28 cellular contexts compared by ENCODE assay signal in genomic region chr3:194013928-194014327, GRCh38.
"Had no signal": no experiment of that assay in that cellular context is flagged by ENCODE, and none has a peak within 500 bp of the region (broad histone marks: within the 10 kb centered on the region; RNA-seq: fewer than 3 reads in every experiment).

No MANE protein-coding gene starts in this region.

- ATAC-seq: stimulated activated effector memory CD8-positive, alpha-beta T cell treated with anti-CD3 and anti-CD28 coated beads, Interleukin-12 subunit alpha, Interleukin-12 subunit beta, amount 100 ng/mL, for 72 hours; stimulated activated memory B cell treated with anti-CD40 and anti-IgM and Interleukin-4, amounts not matched to agents 10 μg/mL and 1 μg/mL and 100 μg/mL, for 72 hours; stimulated activated naive B cell treated with anti-CD40 and anti-IgM and Interleukin-4, amounts not matched to agents 10 μg/mL and 1 μg/mL and 100 μg/mL, for 72 hours; stimulated activated naive CD8-positive, alpha-beta T cell treated with anti-CD3 and anti-CD28 coated beads, Interleukin-15, amount 100 ng/mL, for 72 hours; stimulated activated naive CD8-positive, alpha-beta T cell treated with anti-CD3 and anti-CD28 coated beads, Interleukin-15, Interleukin-2, amounts not matched to agents 100 U/mL and 50 U/mL, for 24 hours; upper lobe of right lung had no signal

- H3K27ac ChIP-seq: stomach, suprapubic skin, thoracic aorta, thyroid gland, tibial artery, tibial nerve, transverse colon, upper lobe of left lung, upper lobe of right lung, uterus, vagina had no signal

- DNase-seq: stimulated activated CD4-positive, alpha-beta T cell treated with anti-CD3 and anti-CD28 coated beads, Interleukin-2, amount 100 ng/mL, for 48 hours; stimulated activated CD4-positive, alpha-beta T cell treated with anti-CD3 and anti-CD28 coated beads, Interleukin-4, amount 100 ng/mL, for 1 hour; stimulated activated CD4-positive, alpha-beta T cell treated with anti-CD3 and anti-CD28 coated beads, Interleukin-4, amount 100 ng/mL, for 24 hours; stimulated activated CD4-positive, alpha-beta T cell treated with anti-CD3 and anti-CD28 coated beads, Interleukin-4, amount 100 ng/mL, for 4 hours; stimulated activated CD8-positive, alpha-beta memory T cell treated with anti-CD3 and anti-CD28 coated beads, Interleukin-4, amount 100 ng/mL, for 48 hours; stimulated activated naive B cell treated with anti-CD40 and anti-IgM and Interleukin-4, amounts not matched to agents 10 μg/mL and 1 μg/mL and 100 μg/mL, for 72 hours; stimulated activated naive CD4-positive, alpha-beta T cell; stimulated activated naive CD4-positive, alpha-beta T cell treated with Interleukin-2 at 50 U/mL for 16 hours; stimulated activated naive CD8-positive, alpha-beta T cell treated with anti-CD3 and anti-CD28 coated beads, Interleukin-15, amount 100 ng/mL, for 72 hours; stimulated activated naive CD8-positive, alpha-beta T cell treated with anti-CD3 and anti-CD28 coated beads, Interleukin-15, Interleukin-2, amounts not matched to agents 100 U/mL and 50 U/mL, for 24 hours; stomach; substantia nigra; testis; tibial artery; transverse colon; trophoblast cell; upper lobe of left lung; upper lobe of right lung; uterus had no signal

- H3K27me3 Mint-ChIP-seq: stimulated activated memory B cell treated with anti-CD40 and anti-IgM and Interleukin-4, amounts not matched to agents 10 μg/mL and 1 μg/mL and 100 μg/mL, for 72 hours; type B pancreatic cell had no signal

- H3K4me1 Mint-ChIP-seq: stimulated activated effector memory CD8-positive, alpha-beta T cell treated with anti-CD3 and anti-CD28 coated beads, Interleukin-12 subunit alpha, Interleukin-12 subunit beta, amount 100 ng/mL, for 72 hours; stimulated activated memory B cell treated with anti-CD40 and anti-IgM and Interleukin-4, amounts not matched to agents 10 μg/mL and 1 μg/mL and 100 μg/mL, for 72 hours; stimulated activated naive CD8-positive, alpha-beta T cell treated with anti-CD3 and anti-CD28 coated beads, Interleukin-15, amount 100 ng/mL, for 72 hours had no signal

- H3K27me3 ChIP-seq: stomach, suprapubic skin, testis, thyroid gland, tibial nerve, transverse colon, upper lobe of left lung, upper lobe of right lung, uterus, vagina had no signal

- H3K27ac Mint-ChIP-seq: stimulated activated effector memory CD8-positive, alpha-beta T cell treated with anti-CD3 and anti-CD28 coated beads, Interleukin-12 subunit alpha, Interleukin-12 subunit beta, amount 100 ng/mL, for 72 hours; stimulated activated memory B cell treated with anti-CD40 and anti-IgM and Interleukin-4, amounts not matched to agents 10 μg/mL and 1 μg/mL and 100 μg/mL, for 72 hours; stimulated activated naive B cell treated with anti-CD40 and anti-IgM and Interleukin-4, amounts not matched to agents 10 μg/mL and 1 μg/mL and 100 μg/mL, for 72 hours; stimulated activated naive CD8-positive, alpha-beta T cell treated with anti-CD3 and anti-CD28 coated beads, Interleukin-15, amount 100 ng/mL, for 72 hours; stimulated activated naive CD8-positive, alpha-beta T cell treated with anti-CD3 and anti-CD28 coated beads, Interleukin-15, Interleukin-2, amounts not matched to agents 100 ng/mL and 50 ng/mL, for 24 hours; type B pancreatic cell had no signal

- H3K9me3 ChIP-seq: stomach, suprapubic skin, testis, thoracic aorta, thyroid gland, tibial artery, tibial nerve, transverse colon, upper lobe of left lung, upper lobe of right lung, uterus, vagina had no signal

- H3K4me3 ChIP-seq: stomach, suprapubic skin, testis, thoracic aorta, thyroid gland, tibial artery, tibial nerve, transverse colon, upper lobe of left lung, upper lobe of right lung, uterus, vagina had no signal

- H3K4me1 ChIP-seq: stomach, suprapubic skin, tibial artery, tibial nerve, upper lobe of right lung, uterus, vagina had no signal

- H3K36me3 ChIP-seq: stomach, suprapubic skin, thoracic aorta, thyroid gland, tibial artery, tibial nerve, transverse colon, upper lobe of left lung, upper lobe of right lung, uterus, vagina had no signal

- H3K4me3 Mint-ChIP-seq: stimulated activated effector memory CD8-positive, alpha-beta T cell treated with anti-CD3 and anti-CD28 coated beads, Interleukin-12 subunit alpha, Interleukin-12 subunit beta, amount 100 ng/mL, for 72 hours; stimulated activated memory B cell treated with anti-CD40 and anti-IgM and Interleukin-4, amounts not matched to agents 10 μg/mL and 1 μg/mL and 100 μg/mL, for 72 hours; stimulated activated naive B cell treated with anti-CD40 and anti-IgM and Interleukin-4, amounts not matched to agents 10 μg/mL and 1 μg/mL and 100 μg/mL, for 72 hours; stimulated activated naive CD8-positive, alpha-beta T cell treated with anti-CD3 and anti-CD28 coated beads, Interleukin-15, amount 100 ng/mL, for 72 hours; stimulated activated naive CD8-positive, alpha-beta T cell treated with anti-CD3 and anti-CD28 coated beads, Interleukin-15, Interleukin-2, amounts not matched to agents 100 ng/mL and 50 ng/mL, for 24 hours; type B pancreatic cell had no signal

- H3K36me3 Mint-ChIP-seq: stimulated activated effector memory CD8-positive, alpha-beta T cell treated with anti-CD3 and anti-CD28 coated beads, Interleukin-12 subunit alpha, Interleukin-12 subunit beta, amount 100 ng/mL, for 72 hours; stimulated activated memory B cell treated with anti-CD40 and anti-IgM and Interleukin-4, amounts not matched to agents 10 μg/mL and 1 μg/mL and 100 μg/mL, for 72 hours; stimulated activated naive B cell treated with anti-CD40 and anti-IgM and Interleukin-4, amounts not matched to agents 10 μg/mL and 1 μg/mL and 100 μg/mL, for 72 hours; type B pancreatic cell had no signal

- H3K9me3 Mint-ChIP-seq: stimulated activated effector memory CD8-positive, alpha-beta T cell treated with anti-CD3 and anti-CD28 coated beads, Interleukin-12 subunit alpha, Interleukin-12 subunit beta, amount 100 ng/mL, for 72 hours; stimulated activated memory B cell treated with anti-CD40 and anti-IgM and Interleukin-4, amounts not matched to agents 10 μg/mL and 1 μg/mL and 100 μg/mL, for 72 hours; stimulated activated naive B cell treated with anti-CD40 and anti-IgM and Interleukin-4, amounts not matched to agents 10 μg/mL and 1 μg/mL and 100 μg/mL, for 72 hours; stimulated activated naive CD8-positive, alpha-beta T cell treated with anti-CD3 and anti-CD28 coated beads, Interleukin-15, amount 100 ng/mL, for 72 hours; stimulated activated naive CD8-positive, alpha-beta T cell treated with anti-CD3 and anti-CD28 coated beads, Interleukin-15, Interleukin-2, amounts not matched to agents 100 ng/mL and 50 ng/mL, for 24 hours; type B pancreatic cell had no signal
